In genomic region chr6:90610291-90610670, GRCh38 we compare ENCODE assay signal across 8 cellular contexts. TPM values are rescaled to one million over a fixed set of nuclear protein-coding genes. Genes with fewer than 3 reads are reported as not detected.
DNase-seq lines count a peak whose midpoint lies in the region; ATAC-seq, FAIRE-seq and TF ChIP-seq lines count a peak whose summit lies in the region.

No MANE protein-coding gene starts in this region.

- peak overlapping the region; percentile 52 for H3K4me3 ChIP-seq in CD8-positive, alpha-beta memory T cell (ENCODE audit: low read length)
- peak overlapping the region; percentile 71 for H3K4me3 ChIP-seq in Jurkat, Clone E6-1 (ENCODE audit: low read length)
- H3K4me3 ChIP-seq in bronchial epithelial cell (ENCODE audit: low read depth, low read length) (peak overlapping the region; percentile 36), lower lobe of right lung (peak overlapping the region; percentile 63), upper lobe of right lung (peak overlapping the region; percentile 49)

- H3K4me1 ChIP-seq in CD8-positive, alpha-beta memory T cell (ENCODE audit: insufficient read depth, low read length), result peaks cover 14% of the 10 kb centered on the region
- H3K4me1 ChIP-seq in lower lobe of right lung, result peaks cover 17% of the 10 kb centered on the region
- peaks cover 8% of the 10 kb centered on the region for H3K4me1 ChIP-seq in upper lobe of right lung

- CTCF ChIA-PET in CD8-positive, alpha-beta memory T cell (lab: Charles Lee), result no interaction called here

- ATAC-seq in lower lobe of right lung, result peak in 1 of 2 donors; percentile 17
- no peak for ATAC-seq in upper lobe of right lung

- H3K36me3 Mint-ChIP-seq in CD8-positive, alpha-beta memory T cell, result no peaks in the 10 kb centered on the region

- H3K27me3 Mint-ChIP-seq in CD8-positive, alpha-beta memory T cell, result peaks cover 34 to 73% of the 10 kb centered on the region in 2 donors

- H3K4me1 Mint-ChIP-seq in CD8-positive, alpha-beta memory T cell, result peaks cover 12 to 13% (median 13%) of the 10 kb centered on the region in 3 donors

- intact Hi-C loops in lower lobe of right lung (cut with DNase I), result no loop called here
- intact Hi-C loops in upper lobe of right lung (cut with DNase I), result no loop called here

- DNase-seq in CD8-positive, alpha-beta memory T cell, result no peak
- DNase-seq in Jurkat, Clone E6-1 (ENCODE audit: low read depth, low spot score), result no peak
- DNase-seq in bronchial epithelial cell (ENCODE audit: low read depth) (no peak), lower lobe of right lung (no peak), upper lobe of right lung (no peak), NCI-H1694 (lab: John Stamatoyannopoulos, UW) (no peak), iPS-NIHi11 (ENCODE audit: low spot score) (no peak), COLO829 (ENCODE audit: low spot score) (no peak)

- no peaks in the 10 kb centered on the region for H3K9me3 ChIP-seq in CD8-positive, alpha-beta memory T cell (ENCODE audit: low read length)
- no peaks in the 10 kb centered on the region for H3K9me3 ChIP-seq in lower lobe of right lung
- H3K9me3 ChIP-seq in upper lobe of right lung, result no peaks in the 10 kb centered on the region

- peak overlapping the region in 2 of 8 donors; percentile 61 to 69 for H3K27ac Mint-ChIP-seq in CD8-positive, alpha-beta memory T cell

- TF ChIP-seq CTCF in bronchial epithelial cell (IDR thresholded peaks at IDR 0.05; ENCODE audit: insufficient read depth, low read length, severe bottlenecking) (no peak), lower lobe of right lung (IDR thresholded peaks at IDR 0.05) (no peak), upper lobe of right lung (IDR thresholded peaks at IDR 0.05) (no peak)

- POLR2A ChIA-PET in CD8-positive, alpha-beta memory T cell (lab: Charles Lee), result no interaction called here

- H3K27me3 ChIP-seq in CD8-positive, alpha-beta memory T cell (ENCODE audit: insufficient read depth, low read length, poor library complexity, severe bottlenecking), result peaks cover 23% of the 10 kb centered on the region
- H3K27me3 ChIP-seq in bronchial epithelial cell (ENCODE audit: control insufficient read depth, insufficient read depth, low read length), result peaks cover 18% of the 10 kb centered on the region
- H3K27me3 ChIP-seq in lower lobe of right lung (ENCODE audit: low read depth), result peaks cover 23% of the 10 kb centered on the region
- peaks cover 64% of the 10 kb centered on the region for H3K27me3 ChIP-seq in upper lobe of right lung

- H3K9me3 Mint-ChIP-seq in CD8-positive, alpha-beta memory T cell, result no peaks in the 10 kb centered on the region

- H3K27ac ChIP-seq in CD8-positive, alpha-beta memory T cell (ENCODE audit: low read depth, low read length), result no peak overlapping the region
- no peak overlapping the region for H3K27ac ChIP-seq in lower lobe of right lung
- H3K27ac ChIP-seq in upper lobe of right lung, result no peak overlapping the region

- FAIRE-seq in bronchial epithelial cell (lab: Jason Lieb, UNC), result no peak

- H3K36me3 ChIP-seq in CD8-positive, alpha-beta memory T cell (ENCODE audit: insufficient read depth, low read length), result no peaks in the 10 kb centered on the region
- H3K36me3 ChIP-seq in bronchial epithelial cell (ENCODE audit: control insufficient read depth, insufficient read depth, low read length) (no peaks in the 10 kb centered on the region), lower lobe of right lung (no peaks in the 10 kb centered on the region), upper lobe of right lung (no peaks in the 10 kb centered on the region)

- H3K4me3 Mint-ChIP-seq in CD8-positive, alpha-beta memory T cell, result peak overlapping the region; percentile 33 to 91 (median 83)

RNA-seq across cellular contexts. Expression of gene MAP3K7, which starts 23.4 kb away (rescaled TPM):
- total RNA-seq in CD8-positive, alpha-beta memory T cell, result 10 to 100 TPM; 23.7 to 24.8 TPM
- 20.8 TPM for polyA plus RNA-seq in CD8-positive, alpha-beta memory T cell
- polyA plus RNA-seq in Jurkat, Clone E6-1 (2012; ENCODE audit: insufficient read depth, insufficient read length), result 29.6 TPM
- total RNA-seq in bronchial epithelial cell, result 25.3 and 27.6 TPM in 2 replicates
- 22.0 TPM for total RNA-seq in lower lobe of right lung
- 20.4 TPM for total RNA-seq in upper lobe of right lung
